Comparison of ENCODE assay signal across 11 cellular contexts in the genomic region with DNA sequence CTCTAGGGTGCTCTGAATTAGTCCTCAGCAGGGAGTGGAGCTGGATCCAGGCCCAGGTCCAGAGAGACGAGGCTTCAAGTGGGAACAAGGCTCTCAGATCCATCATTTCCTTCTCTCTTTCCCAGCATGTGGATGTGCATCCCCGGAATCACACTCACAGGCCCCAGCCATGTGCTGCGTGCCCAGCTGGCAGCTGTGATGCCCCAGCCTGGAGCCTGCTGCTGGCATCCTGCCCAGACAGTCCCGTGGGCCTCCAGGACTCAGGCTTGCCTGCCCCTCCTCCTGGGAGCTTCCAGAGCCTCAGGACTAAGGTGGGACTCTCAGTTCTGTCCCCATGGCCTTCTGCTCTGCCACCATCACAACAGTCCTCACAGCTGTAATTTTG. TPM values are rescaled to one million over a fixed set of nuclear protein-coding genes. Genes with fewer than 3 reads are reported as not detected.
DNase-seq lines count a peak whose midpoint lies in the region; ATAC-seq and TF ChIP-seq lines count a peak whose summit lies in the region.
"Had no signal": no experiment of that assay in that cellular context is flagged by ENCODE, and none has a peak within 500 bp of the region (broad histone marks: within the 10 kb centered on the region; RNA-seq: fewer than 3 reads in every experiment).

No MANE protein-coding gene starts in this region.

- H3K27ac ChIP-seq in osteoblast (ENCODE audit: low read depth, low read length), result no peak overlapping the region
- no peak overlapping the region for H3K27ac ChIP-seq in CD4-positive, alpha-beta T cell (ENCODE audit: low read depth, low read length)

- no peak for ATAC-seq in CD4-positive, alpha-beta T cell (ENCODE audit: poor library complexity)
- no peak for ATAC-seq in GM21576 (IDR thresholded peaks at IDR 0.05; ENCODE audit: unreplicated experiment)
- ATAC-seq: effector memory CD8-positive, alpha-beta T cell had no signal

- no peak for TF ChIP-seq CTCF in osteoblast (IDR thresholded peaks at IDR 0.05; ENCODE audit: extremely low read depth, low read depth, low read length)
- no peak for TF ChIP-seq CTCF in CD4-positive, alpha-beta T cell (IDR thresholded peaks at IDR 0.05)

- H2AFZ ChIP-seq in osteoblast (ENCODE audit: low read length), result no peak overlapping the region

- no peaks in the 10 kb centered on the region for H3K4me1 Mint-ChIP-seq in CD4-positive, alpha-beta T cell (ENCODE audit: low read depth)
- H3K4me1 Mint-ChIP-seq: memory B cell had no signal

- no peaks in the 10 kb centered on the region for H3K36me3 Mint-ChIP-seq in CD4-positive, alpha-beta T cell (ENCODE audit: low read depth)
- H3K36me3 Mint-ChIP-seq: memory B cell had no signal

- no peak overlapping the region for H3K4me3 ChIP-seq in osteoblast (ENCODE audit: insufficient read depth, low read length)

- H4K20me1 ChIP-seq in osteoblast (ENCODE audit: insufficient read depth, low read length), result no peaks in the 10 kb centered on the region

- no peak overlapping the region for H3K4me2 ChIP-seq in osteoblast (ENCODE audit: insufficient read depth, low read length)

- DNase-seq in D341Med (ENCODE audit: low spot score), result peak; percentile 88
- peak; percentile 92 for DNase-seq in NCI-H2171 treated with DMSO at 0.1 percent for 48 hours (lab: John Stamatoyannopoulos, UW)
- peak; percentile 10 for DNase-seq in dermis blood vessel endothelial cell
- DNase-seq in osteoblast (ENCODE audit: insufficient read length, low spot score, missing footprints), result peak; percentile 68
- no peak for DNase-seq in CD4-positive, alpha-beta T cell
- DNase-seq in ecto neural progenitor cell (ENCODE audit: low spot score), result no peak
- no peak for DNase-seq in kidney glomerular epithelial cell (lab: John Stamatoyannopoulos, UW)

- intact Hi-C loops in CD4-positive, alpha-beta T cell (cut with DNase I, micrococcal nuclease), result loop anchor here in 1 of 2 experiments (1.0 kb wide), 1 partner anchor 487 kb away; no protein-coding TSS in a partner anchor

- H3K4me1 ChIP-seq in osteoblast (ENCODE audit: insufficient read depth, low read length), result peaks cover 7% of the 10 kb centered on the region

- H3K27ac Mint-ChIP-seq in CD4-positive, alpha-beta T cell, result no peak overlapping the region
- H3K27ac Mint-ChIP-seq: effector memory CD8-positive, alpha-beta T cell; memory B cell had no signal

- H3K9me3 Mint-ChIP-seq in CD4-positive, alpha-beta T cell, result no peaks in the 10 kb centered on the region
- H3K9me3 Mint-ChIP-seq: effector memory CD8-positive, alpha-beta T cell; memory B cell had no signal

- peaks cover 7% of the 10 kb centered on the region for H3K27me3 Mint-ChIP-seq in CD4-positive, alpha-beta T cell

- H3K36me3 ChIP-seq in osteoblast (ENCODE audit: insufficient read depth, low read length), result no peaks in the 10 kb centered on the region

- CTCF ChIA-PET in CD4-positive, alpha-beta T cell (lab: Charles Lee), result no interaction called here

- no peaks in the 10 kb centered on the region for H3K9me3 ChIP-seq in osteoblast (ENCODE audit: low read depth, low read length)
- no peaks in the 10 kb centered on the region for H3K9me3 ChIP-seq in CD4-positive, alpha-beta T cell (ENCODE audit: control insufficient read depth, low read length)

- H3K27me3 ChIP-seq in osteoblast (ENCODE audit: insufficient read depth, low read length), result peaks cover 53% of the 10 kb centered on the region
- H3K27me3 ChIP-seq in CD4-positive, alpha-beta T cell (ENCODE audit: control insufficient read depth, insufficient read depth, low read length), result no peaks in the 10 kb centered on the region

- POLR2A ChIA-PET in CD4-positive, alpha-beta T cell (lab: Charles Lee), result no interaction called here

- H3K4me3 Mint-ChIP-seq in CD4-positive, alpha-beta T cell, result no peak overlapping the region
- H3K4me3 Mint-ChIP-seq: effector memory CD8-positive, alpha-beta T cell; memory B cell had no signal

- H3K79me2 ChIP-seq in osteoblast (ENCODE audit: insufficient read depth, low read length), result no peaks in the 10 kb centered on the region

RNA-seq across cellular contexts. Expression of a gene that starts 6.2 kb away (rescaled TPM):
- total RNA-seq in dermis blood vessel endothelial cell, result not detected in 2 replicates
- not detected in 2 replicates for total RNA-seq in osteoblast
- not detected for total RNA-seq in CD4-positive, alpha-beta T cell
- total RNA-seq: activated CD8-positive, alpha-beta memory T cell treated with anti-CD3 and anti-CD28 coated beads for 36 hours had no signal

RNA-seq across cellular contexts. Expression of a gene that starts 14.5 kb away (rescaled TPM):
- total RNA-seq in dermis blood vessel endothelial cell (not detected in 2 replicates), osteoblast (not detected in 2 replicates)
- total RNA-seq in CD4-positive, alpha-beta T cell, result not detected
- total RNA-seq: activated CD8-positive, alpha-beta memory T cell treated with anti-CD3 and anti-CD28 coated beads for 36 hours had no signal

RNA-seq across cellular contexts. Expression of a gene that starts 24.3 kb away (rescaled TPM):
- total RNA-seq in dermis blood vessel endothelial cell, result not detected in 2 replicates
- not detected in 2 replicates for total RNA-seq in osteoblast
- not detected for total RNA-seq in CD4-positive, alpha-beta T cell
- total RNA-seq: activated CD8-positive, alpha-beta memory T cell treated with anti-CD3 and anti-CD28 coated beads for 36 hours had no signal

RNA-seq across cellular contexts. Expression of a gene that starts 42.6 kb away (rescaled TPM):
- total RNA-seq in dermis blood vessel endothelial cell, result not detected in 2 replicates
- total RNA-seq in osteoblast, result under 0.01 TPM in 1 of 2 replicates, not detected in the other
- total RNA-seq in CD4-positive, alpha-beta T cell, result not detected
- total RNA-seq: activated CD8-positive, alpha-beta memory T cell treated with anti-CD3 and anti-CD28 coated beads for 36 hours had no signal

Comparison
In these comparisons a context has a peak if more than half of its experiments do, and no peak if none do; other contexts are left out.
1. DNase-seq: peak in D341Med (single experiment), NCI-H2171 treated with DMSO at 0.1 percent for 48 hours (single experiment), dermis blood vessel endothelial cell (single experiment) and osteoblast (single experiment); none in CD4-positive, alpha-beta T cell (0 of 10), ecto neural progenitor cell (single experiment) and kidney glomerular epithelial cell (single experiment).